ENCODE assay signal across 8 cellular contexts in the genomic region with DNA sequence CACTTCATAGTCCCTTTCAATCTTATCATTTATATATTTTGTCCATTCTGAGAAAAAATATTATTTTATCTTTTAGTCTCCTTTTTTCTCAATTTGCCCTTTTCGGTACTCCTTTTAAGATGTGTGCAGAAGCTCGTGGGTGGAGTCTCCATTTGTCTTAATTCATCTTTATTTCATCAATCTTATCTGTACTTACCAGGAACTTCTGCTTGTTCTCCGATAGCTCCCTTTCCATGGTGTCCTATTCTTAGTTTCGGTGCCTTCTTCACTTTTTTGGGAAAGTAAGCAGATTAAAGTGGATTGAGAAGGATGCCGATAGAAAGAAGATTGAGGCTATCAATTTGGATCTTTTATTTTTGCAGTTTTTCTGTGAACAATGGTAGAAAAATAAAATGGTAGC.
"Had no signal": no experiment of that assay in that cellular context is flagged by ENCODE, and none has a peak within 500 bp of the region (broad histone marks: within the 10 kb centered on the region; RNA-seq: fewer than 3 reads in every experiment).

No MANE protein-coding gene starts in this region.

- ATAC-seq: GM12878 had no signal

- H3K4me3 ChIP-seq: GM12878 had no signal

- FAIRE-seq: G401.6, GM12878, GM12891, GM12892, GM18507, GM19239 had no signal

- DNase-seq: GDM1, GF-D8 had no signal
